ENCODE assay signal across 18 cellular contexts in genomic region chr3:8473029-8473428, GRCh38. TPM values are rescaled to one million over a fixed set of nuclear protein-coding genes. Genes with fewer than 3 reads are reported as not detected.
DNase-seq lines count a peak whose midpoint lies in the region; ATAC-seq, FAIRE-seq and TF ChIP-seq lines count a peak whose summit lies in the region.
"Had no signal": no experiment of that assay in that cellular context is flagged by ENCODE, and none has a peak within 500 bp of the region (broad histone marks: within the 10 kb centered on the region; RNA-seq: fewer than 3 reads in every experiment).

No MANE protein-coding gene starts in this region.

- TF ChIP-seq EP300 in HepG2 (IDR thresholded peaks at IDR 0.05; ENCODE audit: low read depth in 2 of 2, low read length in 2 of 2) (no peak), HepG2 (CRISPR knock-in tag; IDR thresholded peaks at IDR 0.05; ENCODE audit: borderline replicate concordance) (no peak), H1 (IDR thresholded peaks at IDR 0.05; ENCODE audit: borderline replicate concordance in 1 of 2, low read depth in 2 of 2, low read length in 2 of 2) (no peak)

- in situ Hi-C loops in HepG2 (cut with HindIII; ENCODE audit: extremely low pct_ligation_motif_present, low pct_unique_long_range_greater_than_20kb) = no loop called here

- FAIRE-seq in HepG2 (lab: Jason Lieb, UNC) = no peak
- no peak for FAIRE-seq in H1 (lab: Jason Lieb, UNC)
- FAIRE-seq: G401.6, GM12892, H54 had no signal

- H2BK15ac ChIP-seq in H1 (ENCODE audit: low read length) = no peak overlapping the region

- H3K9ac ChIP-seq in HepG2 (ENCODE audit: insufficient read depth, low read depth, low read length) (no peak overlapping the region), H1 (replicated peaks in 1 of 4; ENCODE audit: extremely low read depth in 1 of 4, low read depth in 3 of 4, low read length in 3 of 4) (no peak overlapping the region)
- H3K9ac ChIP-seq: BLaER1, GM23248 had no signal

- H4K8ac ChIP-seq in H1 (ENCODE audit: extremely low read depth, insufficient read depth, low read length) = no peak overlapping the region

- TF ChIP-seq POLR2A in HepG2 (IDR thresholded peaks at IDR 0.05; ENCODE audit: insufficient read depth in 1 of 2, low read depth in 2 of 2, low read length in 2 of 2) = no peak
- no peak for TF ChIP-seq POLR2A in right lobe of liver (IDR thresholded peaks at IDR 0.05)
- no peak for TF ChIP-seq POLR2A in H1 (IDR thresholded peaks at IDR 0.05; ENCODE audit: control extremely low read depth in 1 of 2, low read depth in 2 of 2, low read length in 2 of 2)

- 90% methylated on average over 4 of the region's 4 CpGs for WGBS in HepG2 (ENCODE audit: low lambda C conversion rate)
- 83% methylated on average over 2 of the region's 4 CpGs for WGBS in right lobe of liver (ENCODE audit: insufficient coverage, low coverage, low lambda C conversion rate, missing lambda C conversion rate)
- WGBS in H1 (ENCODE audit: extremely low coverage in 1 of 2, insufficient coverage in 1 of 2, insufficient read length in 1 of 2, insufficient replicate concordance in 2 of 2, low coverage in 1 of 2, low lambda C conversion rate in 2 of 2, missing lambda C conversion rate in 1 of 2), 2 experiments = 91% methylated on average over 4 of the region's 4 CpGs; no CpG with 5 or more reads in 1 of the 2 experiments

- H3K23me2 ChIP-seq in H1 (ENCODE audit: low read depth, low read length) = no peaks in the 10 kb centered on the region

- no peak overlapping the region for H3K4me2 ChIP-seq in HepG2 (ENCODE audit: low read depth, low read length)
- no peak overlapping the region for H3K4me2 ChIP-seq in H1 (ENCODE audit: insufficient read depth in 1 of 2, low read depth in 2 of 2, low read length in 2 of 2)
- H3K4me2 ChIP-seq: BLaER1 had no signal

- DNase-seq in HepG2 (ENCODE audit: low spot score) (no peak), right lobe of liver (no peak), MV-4-11 (lab: John Stamatoyannopoulos, UW) (peak; percentile 15), H1 (ENCODE audit: low read depth in 1 of 2, low spot score in 2 of 2) (no peak), globus pallidus (ENCODE audit: low spot score) (no peak)
- DNase-seq: Caco-2; CD4-positive, CD25-positive, alpha-beta regulatory T cell; CD8-positive, alpha-beta T cell; DMS153; DND-41; GM23248 had no signal

- H2BK5ac ChIP-seq in H1 (ENCODE audit: low read depth, low read length) = no peak overlapping the region

- peak overlapping the region; percentile 46 for H4K91ac ChIP-seq in H1 (replicated peaks; ENCODE audit: insufficient read length, low read length)

- no peak overlapping the region for H2BK20ac ChIP-seq in H1 (ENCODE audit: low read length)

- H3K36me3 ChIP-seq in HepG2 (replicated peaks in 1 of 2; ENCODE audit: control insufficient read depth in 1 of 2, insufficient read depth in 2 of 2, low read length in 2 of 2) = no peaks in the 10 kb centered on the region
- H3K36me3 ChIP-seq in right lobe of liver = no peaks in the 10 kb centered on the region
- H3K36me3 ChIP-seq in H1 (ENCODE audit: control insufficient read depth in 2 of 4, insufficient read depth in 4 of 4, low read length in 3 of 4) = no peaks in the 10 kb centered on the region
- H3K36me3 ChIP-seq: BLaER1, HAP-1 had no signal

- no peak overlapping the region for H3K18ac ChIP-seq in H1 (ENCODE audit: extremely low read depth, low read length)

- H3K4me3 ChIP-seq in HepG2 (replicated peaks in 1 of 3; ENCODE audit: insufficient read depth in 1 of 3, low read depth in 2 of 3, low read length in 3 of 3) (no peak overlapping the region), right lobe of liver (no peak overlapping the region), H1 (ENCODE audit: extremely low read depth in 1 of 4, insufficient read depth in 2 of 4, low read depth in 3 of 4, low read length in 4 of 4) (no peak overlapping the region)
- H3K4me3 ChIP-seq: BLaER1, GM23248, HAP-1 had no signal

- no peak for TF ChIP-seq RAD21 in HepG2 (CRISPR knock-in tag; IDR thresholded peaks at IDR 0.05)
- no peak for TF ChIP-seq RAD21 in H1 (IDR thresholded peaks at IDR 0.05 in 1 of 2, conservative IDR thresholded peaks at IDR 0.05 in 1 of 2; ENCODE audit: low read depth in 2 of 2, low read length in 2 of 2)

- H3K4ac ChIP-seq in H1 (replicated peaks; ENCODE audit: insufficient read length, low read depth, low read length) = no peak overlapping the region

- H4K20me1 ChIP-seq in HepG2 (ENCODE audit: insufficient read depth, low read length) = no peaks in the 10 kb centered on the region
- no peaks in the 10 kb centered on the region for H4K20me1 ChIP-seq in H1 (replicated peaks in 1 of 2; ENCODE audit: control insufficient read depth in 1 of 2, insufficient read depth in 2 of 2, low read length in 2 of 2)
- H4K20me1 ChIP-seq: BLaER1 had no signal

- no peak for TF ChIP-seq CTCF in HepG2 (CRISPR knock-in tag; IDR thresholded peaks at IDR 0.05)
- TF ChIP-seq CTCF in right lobe of liver (IDR thresholded peaks at IDR 0.05) = no peak
- no peak for TF ChIP-seq CTCF in H1 (IDR thresholded peaks at IDR 0.05; ENCODE audit: control extremely low read depth in 1 of 3, insufficient read depth in 1 of 3, low read depth in 1 of 3, low read length in 3 of 3)

- H3K9me3 ChIP-seq in HepG2 (ENCODE audit: low read length) (no peaks in the 10 kb centered on the region), right lobe of liver (no peaks in the 10 kb centered on the region), H1 (ENCODE audit: insufficient read depth in 2 of 2, low read depth in 1 of 2, low read length in 1 of 2) (no peaks in the 10 kb centered on the region)
- H3K9me3 ChIP-seq: BLaER1, Caco-2, HAP-1 had no signal

- H2BK120ac ChIP-seq in H1 (replicated peaks; ENCODE audit: low read depth, low read length) = no peak overlapping the region

- no peak overlapping the region for H3K14ac ChIP-seq in H1 (ENCODE audit: insufficient read length)

- H4K5ac ChIP-seq in H1 (ENCODE audit: insufficient read length, low read depth, low read length) = no peak overlapping the region

- no TSS peak for BruUV-seq in HepG2 (replicated peaks; lab: Mats Ljungman, UMichigan)

- H3K56ac ChIP-seq in H1 (replicated peaks; ENCODE audit: insufficient read length, low read depth, low read length) = no peak overlapping the region

- intact Hi-C loops in HepG2 (cut with micrococcal nuclease; ENCODE audit: unreplicated experiment) (no loop called here), right lobe of liver (cut with DNase I) (no loop called here)

- H2AK5ac ChIP-seq in H1 (ENCODE audit: low read depth, low read length) = no peak overlapping the region

- H2AFZ ChIP-seq in HepG2 (ENCODE audit: low read length) (no peak overlapping the region), H1 (ENCODE audit: low read length) (no peak overlapping the region)
- H2AFZ ChIP-seq: GM23248 had no signal

- peak; percentile 31; the same call in 1 of the 3 replicates for ATAC-seq in HepG2
- ATAC-seq in right lobe of liver = no peak
- ATAC-seq in GM21786 (IDR thresholded peaks at IDR 0.05; ENCODE audit: unreplicated experiment) = no peak
- ATAC-seq: CD8-positive, alpha-beta T cell had no signal

- H3K4me1 ChIP-seq in HepG2 (ENCODE audit: insufficient read depth, low read length) (peaks cover 22% of the 10 kb centered on the region), right lobe of liver (no peaks in the 10 kb centered on the region), H1 (replicated peaks in 1 of 4; ENCODE audit: control insufficient read depth in 3 of 4, insufficient read depth in 4 of 4, low read length in 3 of 4) (peaks cover 0 to 4% (median 2%) of the 10 kb centered on the region in 4 experiments; a peak in 2 of 7 replicates)
- H3K4me1 ChIP-seq: BLaER1, Caco-2, HAP-1 had no signal

- H3K79me2 ChIP-seq in HepG2 (ENCODE audit: insufficient read depth, low read length) (no peaks in the 10 kb centered on the region), H1 (ENCODE audit: control insufficient read depth in 1 of 2, insufficient read depth in 2 of 2, low read length in 2 of 2) (0 out of 4 replicates have a peak, but pooled peaks cover 0 to 3% of the 10 kb centered on the region in 2 experiments)

- POLR2A ChIA-PET in HepG2 (lab: Yijun Ruan, JAX) (no interaction called here), H1 (lab: Charles Lee; ENCODE audit: partially characterized antibody) (interaction anchor here (1.4 kb wide), 1 partner anchor 20 kb away, joined by 4 read pairs; no protein-coding TSS in a partner anchor)

- H3K79me1 ChIP-seq in H1 (ENCODE audit: low read depth, low read length) = no peaks in the 10 kb centered on the region

- CTCF ChIA-PET in HepG2 (lab: Yijun Ruan, JAX; ENCODE audit: low intra/inter-chr PET ratio, low total read pairs) = no interaction called here
- CTCF ChIA-PET in H1 (lab: Charles Lee; ENCODE audit: partially characterized antibody) = interaction anchor here (0.8 to 2.7 kb wide), 8 partner anchors 11 to 162 kb away, joined by 3 to 9 read pairs (median 4); no protein-coding TSS in a partner anchor

- no peak overlapping the region for H3K23ac ChIP-seq in H1 (ENCODE audit: insufficient read length)

- H3K27ac ChIP-seq in HepG2 (ENCODE audit: extremely low read length, insufficient read depth, low read length) (no peak overlapping the region), right lobe of liver (no peak overlapping the region), H1 (ENCODE audit: low read depth, low read length) (no peak overlapping the region)
- H3K27ac ChIP-seq: BLaER1, C4-2B, GM23248 had no signal

- H2BK12ac ChIP-seq in H1 (ENCODE audit: low read depth, low read length) = no peak overlapping the region

- H3K27me3 ChIP-seq in HepG2 (ENCODE audit: control insufficient read depth in 1 of 2, insufficient read depth in 2 of 2, low read length in 2 of 2) = no peaks in the 10 kb centered on the region
- H3K27me3 ChIP-seq in right lobe of liver = no peaks in the 10 kb centered on the region
- H3K27me3 ChIP-seq in H1 (replicated peaks in 1 of 4; ENCODE audit: control insufficient read depth in 3 of 4, extremely low read depth in 1 of 4, insufficient read depth in 3 of 4, low read length in 3 of 4) = no peaks in the 10 kb centered on the region
- H3K27me3 ChIP-seq: BLaER1 had no signal

RNA-seq across cellular contexts. Expression of gene LMCD1, which starts 28.6 kb away (rescaled TPM):
- 6.1 and 6.2 TPM in 2 replicates for total RNA-seq in HepG2 (2016; rRNA removed; fragmentation: Illumina TruSeq; extraction: Trizol)
- total RNA-seq in HepG2 (2016; cell fraction: cytosol; rRNA removed; fragmentation: Illumina TruSeq; extraction: Trizol; ENCODE audit: low read depth) = 1.7 and 2.4 TPM in 2 replicates
- 5.4 and 5.9 TPM in 2 replicates for total RNA-seq in HepG2 (2016; cell fraction: insoluble cytoplasmic fraction; rRNA removed; fragmentation: Illumina TruSeq; extraction: Trizol)
- total RNA-seq in HepG2 (2016; cell fraction: membrane; rRNA removed; fragmentation: Illumina TruSeq; extraction: Trizol) = 4.3 and 4.7 TPM in 2 replicates
- total RNA-seq in HepG2 (2016; cell fraction: nucleus; rRNA removed; fragmentation: Illumina TruSeq; extraction: Trizol) = 3.8 and 6.4 TPM in 2 replicates
- 6.1 and 7.1 TPM in 2 replicates for polyA plus RNA-seq in HepG2 (2011; rRNA removed)
- polyA plus RNA-seq in HepG2 (2011; cell fraction: cytosol; rRNA removed) = 5.3 and 8.6 TPM in 2 replicates
- 4.5 and 4.6 TPM in 2 replicates for polyA plus RNA-seq in HepG2 (2011; cell fraction: nucleus; rRNA removed)
- 8.2 and 10.5 TPM in 2 replicates for polyA plus RNA-seq in HepG2 (2012)
- 1.5 and 2.2 TPM in 2 replicates for polyA plus RNA-seq in HepG2 (2016; cell fraction: cytosol; fragmentation: Illumina TruSeq; extraction: Trizol; ENCODE audit: low read depth)
- polyA plus RNA-seq in HepG2 (2016; cell fraction: insoluble cytoplasmic fraction; fragmentation: Illumina TruSeq; extraction: Trizol; ENCODE audit: low read depth) = 6.6 and 6.8 TPM in 2 replicates
- polyA plus RNA-seq in HepG2 (2016; cell fraction: membrane; fragmentation: Illumina TruSeq; extraction: Trizol; ENCODE audit: low read depth) = 3.0 and 3.5 TPM in 2 replicates
- 3.4 and 4.0 TPM in 2 replicates for polyA plus RNA-seq in HepG2 (2016; cell fraction: nucleus; fragmentation: Illumina TruSeq; extraction: Trizol; ENCODE audit: insufficient read depth, low read depth)
- 0.09 and 5.2 TPM in 2 replicates for polyA minus RNA-seq in HepG2 (2011; rRNA and poly(A)+ RNA removed; ENCODE audit: low replicate concordance)
- 3.3 and 4.0 TPM in 2 replicates for polyA minus RNA-seq in HepG2 (2011; cell fraction: cytosol; rRNA and poly(A)+ RNA removed)
- 4.4 and 9.5 TPM in 2 replicates for polyA minus RNA-seq in HepG2 (2011; cell fraction: nucleus; rRNA and poly(A)+ RNA removed)
- 10 to 100 TPM in 3 of 6 experiments, 1 to 10 TPM in 3; 3.0 to 24.0 (median 8.4) TPM for total RNA-seq in right lobe of liver
- total RNA-seq in H1 (2021; fragmentation: NEBNext Ultra II Directional; extraction: Animal tissue kit (Norgen Biotek cat#: 25700)) = 26.5 and 30.1 TPM in 2 replicates
- 12.3 and 20.2 TPM in 2 replicates for polyA plus RNA-seq in H1 (2011; rRNA removed)
- polyA plus RNA-seq in H1 (2011; cell fraction: cytosol; rRNA removed) = 24.9 TPM
- 22.4 TPM for polyA plus RNA-seq in H1 (2011; cell fraction: nucleus; rRNA removed)
- polyA plus RNA-seq in H1 (2012, experiment 1 of 2) = 17.0 to 23.2 TPM (median 19.9 TPM) in 4 replicates
- polyA plus RNA-seq in H1 (2012, experiment 2 of 2) = 18.9 TPM
- polyA plus RNA-seq in H1 (2013, experiment 1 of 2) = 15.1 TPM
- 14.1 TPM for polyA plus RNA-seq in H1 (2013, experiment 2 of 2)
- 11.0 and 13.7 TPM in 2 replicates for polyA minus RNA-seq in H1 (2011; rRNA and poly(A)+ RNA removed)
- 10.3 TPM for polyA minus RNA-seq in H1 (2011; cell fraction: cytosol; rRNA and poly(A)+ RNA removed)
- 19.9 TPM for polyA minus RNA-seq in H1 (2011; cell fraction: nucleus; rRNA and poly(A)+ RNA removed)
